ENCODE assay signal across 3 cellular contexts in the genomic region with DNA sequence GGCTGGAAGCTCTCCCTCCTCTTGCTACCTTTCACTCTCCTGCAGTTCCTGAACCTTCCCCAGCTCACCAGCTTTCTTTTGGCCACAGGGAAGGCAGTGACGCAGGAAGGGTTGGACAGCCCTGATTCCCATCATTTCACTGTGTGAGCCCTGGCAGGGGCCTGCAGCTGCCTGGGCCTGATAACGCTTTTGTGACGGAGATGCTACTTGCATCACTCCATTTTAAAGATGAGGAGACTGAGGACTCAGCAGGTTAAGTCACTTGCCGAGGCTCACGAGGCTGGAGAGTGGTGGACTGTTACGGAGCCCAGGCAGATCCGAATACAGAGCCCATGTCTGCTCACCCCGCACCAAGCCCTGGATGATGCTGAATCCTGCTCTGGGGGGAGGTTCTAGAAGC.
A peak's percentile ranks its signal among the peaks of the same experiment; 100 is the strongest.
TF ChIP-seq lines count a peak whose summit lies in the region.

No MANE protein-coding gene starts in this region.

TF ChIP-seq in HepG2, 621 proteins besides CTCF, POLR2A, EP300 and RAD21:
- TF ChIP-seq ZNF629 (CRISPR knock-in tag; conservative IDR thresholded peaks at IDR 0.05), result 0 out of 2 replicates have a peak, but pooled peaks have one; percentile 30
- no peak for TF ChIP-seq ZSCAN20 (CRISPR knock-in tag; IDR thresholded peaks at IDR 0.05; ENCODE audit: borderline replicate concordance)
- no peak for TF ChIP-seq GABPA (IDR thresholded peaks at IDR 0.05; ENCODE audit: low read depth, low read length)
- TF ChIP-seq GABPA (CRISPR knock-in tag; IDR thresholded peaks at IDR 0.05; ENCODE audit: low read depth), result no peak

TF ChIP-seq in K562, 482 proteins besides CTCF, POLR2A, EP300 and RAD21:
- TF ChIP-seq ADNP (tag; IDR thresholded peaks at IDR 0.05), result peak; percentile 84
- peak; percentile 85 for TF ChIP-seq RBM25 (IDR thresholded peaks at IDR 0.05; ENCODE audit: low read depth, low read length, severe bottlenecking)
- TF ChIP-seq PTBP1 (IDR thresholded peaks at IDR 0.05; ENCODE audit: low read depth, low read length), result peak; percentile 78; the same call in 1 of the 2 replicates
- TF ChIP-seq ZNF134 (CRISPR knock-in tag; conservative IDR thresholded peaks at IDR 0.05), result no peak
- peak; percentile 71 to 82; a peak in 3 of 4 replicates for TF ChIP-seq KDM1A (IDR thresholded peaks at IDR 0.05)
- TF ChIP-seq ELF1 (tag; IDR thresholded peaks at IDR 0.05), result no peak
- TF ChIP-seq DPF2 (IDR thresholded peaks at IDR 0.05), result peak; percentile 49; the same call in 1 of the 2 replicates
- TF ChIP-seq CBFA2T2 (conservative IDR thresholded peaks at IDR 0.05), result peak; percentile 43
- peak; percentile 75 for TF ChIP-seq ARID1B (IDR thresholded peaks at IDR 0.05)
- no peak for TF ChIP-seq RBM14 (IDR thresholded peaks at IDR 0.05; ENCODE audit: borderline replicate concordance, insufficient read depth, low read depth, low read length)
- TF ChIP-seq CBFA2T3 (IDR thresholded peaks at IDR 0.05), result peak; percentile 71
- peak in 1 of 2 experiments; percentile 69; a peak in 2 of 4 replicates for TF ChIP-seq RCOR1 (IDR thresholded peaks at IDR 0.05; ENCODE audit: borderline replicate concordance in 1 of 2, low read depth in 2 of 2, low read length in 2 of 2)
- peak; percentile 10 for TF ChIP-seq MEIS2 (IDR thresholded peaks at IDR 0.05; ENCODE audit: partially characterized antibody)
- TF ChIP-seq SMARCA4 (IDR thresholded peaks at IDR 0.05), result 0 out of 2 replicates have a peak, but pooled peaks have one; percentile 22
- TF ChIP-seq CREM (IDR thresholded peaks at IDR 0.05; ENCODE audit: low read depth), result peak; percentile 75
- no peak for TF ChIP-seq ZNF232 (CRISPR knock-in tag; IDR thresholded peaks at IDR 0.05)
- no peak for TF ChIP-seq CBX3 (IDR thresholded peaks at IDR 0.05; ENCODE audit: borderline replicate concordance in 1 of 2, low read length in 2 of 2)
- TF ChIP-seq SMAD1 (IDR thresholded peaks at IDR 0.05; ENCODE audit: low read depth, low read length, partially characterized antibody), result no peak
- 0 out of 2 replicates have a peak, but pooled peaks have one; percentile 21 for TF ChIP-seq CREB1 (IDR thresholded peaks at IDR 0.05)
- no peak for TF ChIP-seq CREB1 (CRISPR knock-in tag; IDR thresholded peaks at IDR 0.05)
- no peak for TF ChIP-seq NONO (IDR thresholded peaks at IDR 0.05; ENCODE audit: low read depth in 2 of 2, low read length in 1 of 2)
- no peak for TF ChIP-seq ZNF507 (tag; conservative IDR thresholded peaks at IDR 0.05)
- no peak for TF ChIP-seq SRSF1 (IDR thresholded peaks at IDR 0.05; ENCODE audit: low read depth, low read length)
- TF ChIP-seq MBD2 (IDR thresholded peaks at IDR 0.05; ENCODE audit: borderline replicate concordance, low read depth), result 0 out of 2 replicates have a peak, but pooled peaks have one; percentile 17
- TF ChIP-seq HDAC2 (IDR thresholded peaks at IDR 0.05), result peak; percentile 74; the same call in 1 of the 2 replicates
- TF ChIP-seq TAL1 (IDR thresholded peaks at IDR 0.05), result peak; percentile 62
- TF ChIP-seq SRSF9 (IDR thresholded peaks at IDR 0.05; ENCODE audit: borderline replicate concordance, low read depth, low read length), result no peak
- TF ChIP-seq TCF3 (CRISPR knock-in tag; IDR thresholded peaks at IDR 0.05), result peak; percentile 79
- 0 out of 2 replicates have a peak, but pooled peaks have one; percentile 26 for TF ChIP-seq MTA2 (IDR thresholded peaks at IDR 0.05; ENCODE audit: low read depth)
- TF ChIP-seq ZNF263 (CRISPR knock-in tag; IDR thresholded peaks at IDR 0.05; ENCODE audit: borderline replicate concordance), result 0 out of 2 replicates have a peak, but pooled peaks have one; percentile 20
- no peak for TF ChIP-seq CTCFL (IDR thresholded peaks at IDR 0.05; ENCODE audit: borderline replicate concordance, insufficient read depth, low read depth, low read length, poor library complexity, severe bottlenecking)
- TF ChIP-seq ATF1 (CRISPR knock-in tag; IDR thresholded peaks at IDR 0.05), result no peak
- TF ChIP-seq ATF1 (tag; IDR thresholded peaks at IDR 0.05), result peak; percentile 79
- peak; percentile 49; the same call in 1 of the 2 replicates for TF ChIP-seq TFAP4 (CRISPR knock-in tag; IDR thresholded peaks at IDR 0.05; ENCODE audit: borderline replicate concordance)
- peak; percentile 75; the same call in 1 of the 2 replicates for TF ChIP-seq BCOR (IDR thresholded peaks at IDR 0.05)
- TF ChIP-seq NFIC (IDR thresholded peaks at IDR 0.05), result peak; percentile 20; the same call in 1 of the 2 replicates
TF ChIP-seq in K562: peak in this region for 23.

TF ChIP-seq in GM12891, 5 proteins besides CTCF, POLR2A, EP300 and RAD21:
- TF ChIP-seq POU2F2 (IDR thresholded peaks at IDR 0.05; ENCODE audit: low read depth, low read length), result no peak
- TF ChIP-seq SPI1 (IDR thresholded peaks at IDR 0.05; ENCODE audit: low read depth, low read length), result no peak
- TF ChIP-seq PAX5 (IDR thresholded peaks at IDR 0.05; ENCODE audit: insufficient read depth, low read length, severe bottlenecking), result no peak
- no peak for TF ChIP-seq TAF1 (IDR thresholded peaks at IDR 0.05; ENCODE audit: low read depth, low read length)
- no peak for TF ChIP-seq POLR2AphosphoS5 (IDR thresholded peaks at IDR 0.05; ENCODE audit: low read depth, low read length)
